Comparison of ENCODE assay signal across 2 cellular contexts in the genomic region with DNA sequence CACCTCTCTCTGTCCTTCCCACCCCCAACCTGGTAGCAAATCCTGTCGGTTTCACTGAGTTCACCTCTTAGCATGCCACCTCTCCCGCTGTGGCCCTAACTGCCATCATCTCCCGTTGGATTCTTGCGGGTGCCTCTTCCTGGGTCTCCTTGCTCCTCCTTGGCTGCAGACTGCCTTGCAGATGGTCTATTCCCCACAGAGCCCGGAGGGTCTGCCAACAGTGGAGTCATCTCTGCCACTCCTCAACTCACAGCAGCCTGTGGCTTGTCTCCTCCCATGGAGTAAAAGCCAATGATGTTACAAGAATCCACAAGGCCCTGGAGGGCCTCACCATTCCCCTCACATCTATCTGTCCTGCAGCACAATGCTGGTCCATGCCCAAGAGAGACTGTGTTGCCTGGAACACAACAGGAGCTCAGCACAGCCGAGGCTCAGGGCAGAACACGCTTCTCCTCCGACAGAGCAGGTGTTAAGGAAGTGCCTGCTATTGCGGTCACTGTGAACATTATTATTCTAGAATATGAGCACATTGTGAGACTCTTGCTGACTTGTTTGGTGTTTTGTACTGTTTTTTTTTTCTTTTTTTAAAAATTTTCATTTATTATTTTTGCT.
TF ChIP-seq lines count a peak whose summit lies in the region.

No MANE protein-coding gene starts in this region.

TF ChIP-seq in GM23338, 12 proteins besides CTCF, POLR2A, EP300 and RAD21:
- TF ChIP-seq EZH2phosphoT487 (IDR thresholded peaks at IDR 0.05; ENCODE audit: unreplicated experiment), result no peak
- TF ChIP-seq JUNB (IDR thresholded peaks at IDR 0.05; ENCODE audit: unreplicated experiment), result no peak
- TF ChIP-seq EZH2 (IDR thresholded peaks at IDR 0.05; ENCODE audit: low read depth, unreplicated experiment), result no peak
- TF ChIP-seq NANOG (IDR thresholded peaks at IDR 0.05; ENCODE audit: borderline replicate concordance), result no peak
- no peak for TF ChIP-seq ZNF462 (CRISPR knock-in tag; IDR thresholded peaks at IDR 0.05)

TF ChIP-seq in H1, 55 proteins besides CTCF, POLR2A, EP300 and RAD21:
- TF ChIP-seq CREB1 (IDR thresholded peaks at IDR 0.05) (no peak), SAP30 (IDR thresholded peaks at IDR 0.05; ENCODE audit: insufficient read depth, insufficient replicate concordance, low read length) (no peak), SIX5 (IDR thresholded peaks at IDR 0.05; ENCODE audit: low read depth, low read length) (no peak), MAFK (IDR thresholded peaks at IDR 0.05; ENCODE audit: low read depth, low read length) (no peak), JUND (IDR thresholded peaks at IDR 0.05; ENCODE audit: low read length) (no peak)
